In the genomic region with DNA sequence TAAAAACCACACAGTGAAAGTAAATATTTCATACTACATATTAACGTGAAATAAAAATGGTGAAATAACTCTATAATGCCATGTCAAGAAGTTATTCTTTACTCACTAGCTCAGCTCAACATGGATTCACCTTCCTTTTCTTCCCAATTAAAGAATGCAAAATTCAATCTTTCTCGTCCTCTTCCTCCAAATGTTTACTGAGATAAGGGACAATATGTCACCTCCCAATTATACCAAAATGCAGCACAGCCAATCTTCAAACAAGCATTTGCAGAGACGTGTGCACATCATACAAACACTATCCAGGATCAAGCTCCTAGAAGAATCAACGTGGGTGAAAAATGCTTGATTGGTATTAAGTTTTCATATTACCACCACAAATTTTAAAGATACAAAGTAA, we compare ENCODE assay signal across 2 cellular contexts.
TF ChIP-seq lines count a peak whose summit lies in the region.

No MANE protein-coding gene starts in this region.

TF ChIP-seq in IMR-90, 13 proteins besides CTCF, POLR2A, EP300 and RAD21:
- TF ChIP-seq, protein P1, sequence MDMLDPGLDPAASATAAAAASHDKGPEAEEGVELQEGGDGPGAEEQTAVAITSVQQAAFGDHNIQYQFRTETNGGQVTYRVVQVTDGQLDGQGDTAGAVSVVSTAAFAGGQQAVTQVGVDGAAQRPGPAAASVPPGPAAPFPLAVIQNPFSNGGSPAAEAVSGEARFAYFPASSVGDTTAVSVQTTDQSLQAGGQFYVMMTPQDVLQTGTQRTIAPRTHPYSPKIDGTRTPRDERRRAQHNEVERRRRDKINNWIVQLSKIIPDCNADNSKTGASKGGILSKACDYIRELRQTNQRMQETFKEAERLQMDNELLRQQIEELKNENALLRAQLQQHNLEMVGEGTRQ (IDR thresholded peaks at IDR 0.05; ENCODE audit: low read depth, low read length) = no peak
- TF ChIP-seq RCOR1 (IDR thresholded peaks at IDR 0.05; ENCODE audit: insufficient replicate concordance, low read length) (no peak), CEBPB (IDR thresholded peaks at IDR 0.05; ENCODE audit: low read depth, low read length) (no peak), MXI1 (IDR thresholded peaks at IDR 0.05; ENCODE audit: borderline replicate concordance, low read depth, low read length) (no peak), NFE2L2 (IDR thresholded peaks at IDR 0.05; ENCODE audit: low read depth, low read length) (no peak), CHD1 (IDR thresholded peaks at IDR 0.05; ENCODE audit: low read depth, low read length) (no peak), FOS (IDR thresholded peaks at IDR 0.05; ENCODE audit: low read depth, low read length) (no peak)
- TF ChIP-seq, protein P2, sequence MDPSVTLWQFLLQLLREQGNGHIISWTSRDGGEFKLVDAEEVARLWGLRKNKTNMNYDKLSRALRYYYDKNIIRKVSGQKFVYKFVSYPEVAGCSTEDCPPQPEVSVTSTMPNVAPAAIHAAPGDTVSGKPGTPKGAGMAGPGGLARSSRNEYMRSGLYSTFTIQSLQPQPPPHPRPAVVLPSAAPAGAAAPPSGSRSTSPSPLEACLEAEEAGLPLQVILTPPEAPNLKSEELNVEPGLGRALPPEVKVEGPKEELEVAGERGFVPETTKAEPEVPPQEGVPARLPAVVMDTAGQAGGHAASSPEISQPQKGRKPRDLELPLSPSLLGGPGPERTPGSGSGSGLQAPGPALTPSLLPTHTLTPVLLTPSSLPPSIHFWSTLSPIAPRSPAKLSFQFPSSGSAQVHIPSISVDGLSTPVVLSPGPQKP (IDR thresholded peaks at IDR 0.05; ENCODE audit: borderline replicate concordance, low read depth, low read length) = no peak

TF ChIP-seq in K562, 482 proteins besides CTCF, POLR2A, EP300 and RAD21:
- TF ChIP-seq KAT7 (CRISPR knock-in tag; IDR thresholded peaks at IDR 0.05; ENCODE audit: borderline replicate concordance) (no peak), ZNF695 (CRISPR knock-in tag; IDR thresholded peaks at IDR 0.05) (no peak), HDAC3 (IDR thresholded peaks at IDR 0.05; ENCODE audit: borderline replicate concordance, partially characterized antibody) (no peak), CAMTA2 (CRISPR knock-in tag; conservative IDR thresholded peaks at IDR 0.05) (no peak), KDM1A (IDR thresholded peaks at IDR 0.05) (peak in 1 of 2 experiments; percentile 56; a peak in 2 of 4 replicates), SIRT6 (IDR thresholded peaks at IDR 0.05; ENCODE audit: low read depth, low read length) (no peak), LEF1 (IDR thresholded peaks at IDR 0.05) (0 out of 2 replicates have a peak, but pooled peaks have one; percentile 26), MAFF (IDR thresholded peaks at IDR 0.05; ENCODE audit: low read length) (no peak), STAG1 (CRISPR knock-in tag; IDR thresholded peaks at IDR 0.05; ENCODE audit: borderline replicate concordance) (no peak), IFI16 (CRISPR knock-in tag; IDR thresholded peaks at IDR 0.05) (no peak), NCOR1 (IDR thresholded peaks at IDR 0.05) (0 out of 2 replicates have a peak, but pooled peaks have one; percentile 28), BRD9 (IDR thresholded peaks at IDR 0.05; ENCODE audit: low read depth, partially characterized antibody) (peak; percentile 1), TEAD4 (IDR thresholded peaks at IDR 0.05; ENCODE audit: low read length) (peak; percentile 42; the same call in 1 of the 2 replicates), TEAD4 (CRISPR knock-in tag; IDR thresholded peaks at IDR 0.05; ENCODE audit: borderline replicate concordance) (no peak), CBFA2T3 (IDR thresholded peaks at IDR 0.05) (peak; percentile 72), PHF21A (IDR thresholded peaks at IDR 0.05; ENCODE audit: borderline replicate concordance, low read depth) (no peak), NFIX (CRISPR knock-in tag; IDR thresholded peaks at IDR 0.05; ENCODE audit: low read depth) (no peak), MEIS2 (IDR thresholded peaks at IDR 0.05; ENCODE audit: partially characterized antibody) (peak; percentile 11), TSC22D4 (tag; IDR thresholded peaks at IDR 0.05) (no peak), TCF7L2 (IDR thresholded peaks at IDR 0.05; ENCODE audit: low read depth, low read length) (no peak), SRSF1 (IDR thresholded peaks at IDR 0.05; ENCODE audit: low read depth, low read length) (no peak), ZBTB17 (CRISPR knock-in tag; IDR thresholded peaks at IDR 0.05) (no peak), NELFE (IDR thresholded peaks at IDR 0.05; ENCODE audit: insufficient read depth, insufficient read length) (no peak), CCAR2 (IDR thresholded peaks at IDR 0.05; ENCODE audit: low read depth, low read length) (no peak), SREBF2 (CRISPR knock-in tag; IDR thresholded peaks at IDR 0.05) (no peak), ASH1L (IDR thresholded peaks at IDR 0.05; ENCODE audit: borderline replicate concordance, low read depth, partially characterized antibody) (no peak), HEY1 (CRISPR knock-in tag; IDR thresholded peaks at IDR 0.05; ENCODE audit: borderline replicate concordance) (no peak), ATF7 (IDR thresholded peaks at IDR 0.05) (no peak), BRD4 (IDR thresholded peaks at IDR 0.05) (no peak), ZNF12 (CRISPR knock-in tag; IDR thresholded peaks at IDR 0.05) (no peak), NR3C1 (CRISPR knock-in tag; IDR thresholded peaks at IDR 0.05) (no peak), CREM (IDR thresholded peaks at IDR 0.05; ENCODE audit: low read depth) (no peak), RBM34 (IDR thresholded peaks at IDR 0.05; ENCODE audit: borderline replicate concordance, insufficient read depth, low read length) (no peak), SMARCA4 (IDR thresholded peaks at IDR 0.05) (peak; percentile 32), HNRNPL (IDR thresholded peaks at IDR 0.05; ENCODE audit: low read depth, low read length) (no peak), CBFA2T2 (conservative IDR thresholded peaks at IDR 0.05) (peak; percentile 31; the same call in 1 of the 2 replicates), DIDO1 (tag; IDR thresholded peaks at IDR 0.05; ENCODE audit: low read depth) (no peak), ARID1B (IDR thresholded peaks at IDR 0.05) (peak; percentile 50)
- TF ChIP-seq, protein P3, sequence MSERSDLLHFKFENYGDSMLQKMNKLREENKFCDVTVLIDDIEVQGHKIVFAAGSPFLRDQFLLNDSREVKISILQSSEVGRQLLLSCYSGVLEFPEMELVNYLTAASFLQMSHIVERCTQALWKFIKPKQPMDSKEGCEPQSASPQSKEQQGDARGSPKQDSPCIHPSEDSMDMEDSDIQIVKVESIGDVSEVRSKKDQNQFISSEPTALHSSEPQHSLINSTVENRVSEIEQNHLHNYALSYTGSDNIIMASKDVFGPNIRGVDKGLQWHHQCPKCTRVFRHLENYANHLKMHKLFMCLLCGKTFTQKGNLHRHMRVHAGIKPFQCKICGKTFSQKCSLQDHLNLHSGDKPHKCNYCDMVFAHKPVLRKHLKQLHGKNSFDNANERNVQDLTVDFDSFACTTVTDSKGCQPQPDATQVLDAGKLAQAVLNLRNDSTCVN (CRISPR knock-in tag; IDR thresholded peaks at IDR 0.05) = no peak
- TF ChIP-seq, protein P4, sequence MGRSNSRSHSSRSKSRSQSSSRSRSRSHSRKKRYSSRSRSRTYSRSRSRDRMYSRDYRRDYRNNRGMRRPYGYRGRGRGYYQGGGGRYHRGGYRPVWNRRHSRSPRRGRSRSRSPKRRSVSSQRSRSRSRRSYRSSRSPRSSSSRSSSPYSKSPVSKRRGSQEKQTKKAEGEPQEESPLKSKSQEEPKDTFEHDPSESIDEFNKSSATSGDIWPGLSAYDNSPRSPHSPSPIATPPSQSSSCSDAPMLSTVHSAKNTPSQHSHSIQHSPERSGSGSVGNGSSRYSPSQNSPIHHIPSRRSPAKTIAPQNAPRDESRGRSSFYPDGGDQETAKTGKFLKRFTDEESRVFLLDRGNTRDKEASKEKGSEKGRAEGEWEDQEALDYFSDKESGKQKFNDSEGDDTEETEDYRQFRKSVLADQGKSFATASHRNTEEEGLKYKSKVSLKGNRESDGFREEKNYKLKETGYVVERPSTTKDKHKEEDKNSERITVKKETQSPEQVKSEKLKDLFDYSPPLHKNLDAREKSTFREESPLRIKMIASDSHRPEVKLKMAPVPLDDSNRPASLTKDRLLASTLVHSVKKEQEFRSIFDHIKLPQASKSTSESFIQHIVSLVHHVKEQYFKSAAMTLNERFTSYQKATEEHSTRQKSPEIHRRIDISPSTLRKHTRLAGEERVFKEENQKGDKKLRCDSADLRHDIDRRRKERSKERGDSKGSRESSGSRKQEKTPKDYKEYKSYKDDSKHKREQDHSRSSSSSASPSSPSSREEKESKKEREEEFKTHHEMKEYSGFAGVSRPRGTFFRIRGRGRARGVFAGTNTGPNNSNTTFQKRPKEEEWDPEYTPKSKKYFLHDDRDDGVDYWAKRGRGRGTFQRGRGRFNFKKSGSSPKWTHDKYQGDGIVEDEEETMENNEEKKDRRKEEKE (IDR thresholded peaks at IDR 0.05; ENCODE audit: borderline replicate concordance in 1 of 2, control insufficient read depth in 1 of 2, low read depth in 2 of 2, low read length in 1 of 2) = no peak
- TF ChIP-seq, protein P5, sequence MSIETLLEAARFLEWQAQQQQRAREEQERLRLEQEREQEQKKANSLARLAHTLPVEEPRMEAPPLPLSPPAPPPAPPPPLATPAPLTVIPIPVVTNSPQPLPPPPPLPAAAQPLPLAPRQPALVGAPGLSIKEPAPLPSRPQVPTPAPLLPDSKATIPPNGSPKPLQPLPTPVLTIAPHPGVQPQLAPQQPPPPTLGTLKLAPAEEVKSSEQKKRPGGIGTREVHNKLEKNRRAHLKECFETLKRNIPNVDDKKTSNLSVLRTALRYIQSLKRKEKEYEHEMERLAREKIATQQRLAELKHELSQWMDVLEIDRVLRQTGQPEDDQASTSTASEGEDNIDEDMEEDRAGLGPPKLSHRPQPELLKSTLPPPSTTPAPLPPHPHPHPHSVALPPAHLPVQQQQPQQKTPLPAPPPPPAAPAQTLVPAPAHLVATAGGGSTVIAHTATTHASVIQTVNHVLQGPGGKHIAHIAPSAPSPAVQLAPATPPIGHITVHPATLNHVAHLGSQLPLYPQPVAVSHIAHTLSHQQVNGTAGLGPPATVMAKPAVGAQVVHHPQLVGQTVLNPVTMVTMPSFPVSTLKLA (conservative IDR thresholded peaks at IDR 0.05) = 0 out of 4 replicates have a peak, but pooled peaks of 1 of the 2 experiments have one; percentile 25
- TF ChIP-seq, protein P6, sequence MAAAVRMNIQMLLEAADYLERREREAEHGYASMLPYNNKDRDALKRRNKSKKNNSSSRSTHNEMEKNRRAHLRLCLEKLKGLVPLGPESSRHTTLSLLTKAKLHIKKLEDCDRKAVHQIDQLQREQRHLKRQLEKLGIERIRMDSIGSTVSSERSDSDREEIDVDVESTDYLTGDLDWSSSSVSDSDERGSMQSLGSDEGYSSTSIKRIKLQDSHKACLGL (CRISPR knock-in tag; IDR thresholded peaks at IDR 0.05; ENCODE audit: borderline replicate concordance, poor library complexity, severe bottlenecking) = no peak
- TF ChIP-seq, protein P7, sequence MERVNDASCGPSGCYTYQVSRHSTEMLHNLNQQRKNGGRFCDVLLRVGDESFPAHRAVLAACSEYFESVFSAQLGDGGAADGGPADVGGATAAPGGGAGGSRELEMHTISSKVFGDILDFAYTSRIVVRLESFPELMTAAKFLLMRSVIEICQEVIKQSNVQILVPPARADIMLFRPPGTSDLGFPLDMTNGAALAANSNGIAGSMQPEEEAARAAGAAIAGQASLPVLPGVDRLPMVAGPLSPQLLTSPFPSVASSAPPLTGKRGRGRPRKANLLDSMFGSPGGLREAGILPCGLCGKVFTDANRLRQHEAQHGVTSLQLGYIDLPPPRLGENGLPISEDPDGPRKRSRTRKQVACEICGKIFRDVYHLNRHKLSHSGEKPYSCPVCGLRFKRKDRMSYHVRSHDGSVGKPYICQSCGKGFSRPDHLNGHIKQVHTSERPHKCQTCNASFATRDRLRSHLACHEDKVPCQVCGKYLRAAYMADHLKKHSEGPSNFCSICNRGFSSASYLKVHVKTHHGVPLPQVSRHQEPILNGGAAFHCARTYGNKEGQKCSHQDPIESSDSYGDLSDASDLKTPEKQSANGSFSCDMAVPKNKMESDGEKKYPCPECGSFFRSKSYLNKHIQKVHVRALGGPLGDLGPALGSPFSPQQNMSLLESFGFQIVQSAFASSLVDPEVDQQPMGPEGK (CRISPR knock-in tag; IDR thresholded peaks at IDR 0.05; ENCODE audit: borderline replicate concordance) = no peak
